Comparison of ENCODE assay signal across 11 cellular contexts in genomic region chr3:175146258-175146657, GRCh38.
A peak's percentile ranks its signal among the peaks of the same experiment; 100 is the strongest.
DNase-seq lines count a peak whose midpoint lies in the region; ATAC-seq, FAIRE-seq and TF ChIP-seq lines count a peak whose summit lies in the region.
"Had no signal": no experiment of that assay in that cellular context is flagged by ENCODE, and none has a peak within 500 bp of the region (broad histone marks: within the 10 kb centered on the region; RNA-seq: fewer than 3 reads in every experiment).

No MANE protein-coding gene starts in this region.

- H3K9me3 Mint-ChIP-seq in activated T-cell treated with anti-CD3 and anti-CD28 coated beads, Interleukin-2, amount 50 U/mL, for 4 hours: peaks cover 3% of the 10 kb centered on the region

- no peaks in the 10 kb centered on the region for H3K36me3 Mint-ChIP-seq in activated T-cell treated with anti-CD3 and anti-CD28 coated beads, Interleukin-2, amount 50 U/mL, for 4 hours (ENCODE audit: insufficient read depth)

- no peaks in the 10 kb centered on the region for H3K4me1 Mint-ChIP-seq in activated T-cell treated with anti-CD3 and anti-CD28 coated beads, Interleukin-2, amount 50 U/mL, for 4 hours (ENCODE audit: low read depth)

- H3K4me1 ChIP-seq in KMS-11 (ENCODE audit: low read depth, poor library complexity, severe bottlenecking) (peaks cover 48% of the 10 kb centered on the region), spleen (no peaks in the 10 kb centered on the region)

- H3K4me3 ChIP-seq in KMS-11 (IDR thresholded peaks at IDR 0.05; ENCODE audit: insufficient read depth, low read depth, low read length) (no peak overlapping the region), bronchial epithelial cell (ENCODE audit: low read depth, low read length) (no peak overlapping the region), spleen (no peak overlapping the region)

- H3K27me3 Mint-ChIP-seq in activated T-cell treated with anti-CD3 and anti-CD28 coated beads, Interleukin-2, amount 50 U/mL, for 4 hours (ENCODE audit: low read depth): no peaks in the 10 kb centered on the region

- H2AFZ ChIP-seq in KMS-11 (ENCODE audit: low read depth): no peak overlapping the region

- H4K20me1 ChIP-seq in KMS-11 (ENCODE audit: insufficient read depth): no peaks in the 10 kb centered on the region

- H3K27ac ChIP-seq in C4-2B: no peak overlapping the region
- H3K27ac ChIP-seq in KMS-11: no peak overlapping the region
- H3K27ac ChIP-seq in spleen: no peak overlapping the region

- peak; percentile 39 for TF ChIP-seq CTCF in C4-2B (conservative IDR thresholded peaks at IDR 0.05)
- TF ChIP-seq CTCF in KMS-11 (conservative IDR thresholded peaks at IDR 0.05; ENCODE audit: low read depth, low read length): peak; percentile 58
- TF ChIP-seq CTCF in bronchial epithelial cell (IDR thresholded peaks at IDR 0.05; ENCODE audit: insufficient read depth, low read length, severe bottlenecking): no peak
- TF ChIP-seq CTCF in spleen (IDR thresholded peaks at IDR 0.05 in 8 of 11, conservative IDR thresholded peaks at IDR 0.05 in 3 of 11): no peak

- no peak for ATAC-seq in activated T-cell treated with anti-CD3 and anti-CD28 coated beads, Interleukin-2, amount 50 U/mL, for 4 hours

- no peak for FAIRE-seq in bronchial epithelial cell (lab: Jason Lieb, UNC)

- H3K27me3 ChIP-seq in KMS-11 (ENCODE audit: insufficient read depth, low read depth): no peaks in the 10 kb centered on the region
- no peaks in the 10 kb centered on the region for H3K27me3 ChIP-seq in bronchial epithelial cell (ENCODE audit: control insufficient read depth, insufficient read depth, low read length)
- H3K27me3 ChIP-seq in spleen (replicated peaks in 1 of 7): no peaks in the 10 kb centered on the region

- 65 to 91% (median 72%) methylated on average over 1 of the region's 1 CpG for WGBS in spleen, 5 donors

- TF ChIP-seq POLR2A in spleen (IDR thresholded peaks at IDR 0.05): no peak

- no peak overlapping the region for H3K4me2 ChIP-seq in KMS-11

- no peaks in the 10 kb centered on the region for H3K79me2 ChIP-seq in KMS-11 (ENCODE audit: insufficient read depth, low read depth)

- H3K9ac ChIP-seq in KMS-11: no peak overlapping the region

- no peak overlapping the region for H3K4me3 Mint-ChIP-seq in activated T-cell treated with anti-CD3 and anti-CD28 coated beads, Interleukin-2, amount 50 U/mL, for 4 hours

- H3K9me3 ChIP-seq in spleen: peaks cover 0 to 4% (median 0%) of the 10 kb centered on the region in 8 donors

- DNase-seq in bronchial epithelial cell (ENCODE audit: low read depth) (peak; percentile 8), myocyte (ENCODE audit: low read depth) (peak; percentile 30), spleen (no peak), HK-2 (ENCODE audit: unreplicated experiment) (no peak)
- DNase-seq in activated T-cell treated with anti-CD3 and anti-CD28 coated beads, Interleukin-2, amount 50 U/mL, for 4 hours: no peak
- no peak for DNase-seq in activated CD4-positive, alpha-beta T cell treated with anti-CD3 and anti-CD28 coated beads for 1 hour
- DNase-seq: activated CD4-positive, CD25-positive, alpha-beta regulatory T cell treated with anti-CD3 and anti-CD28 coated beads, Interleukin-2, amount 50 U/mL, for 72 hours; activated naive CD4-positive, alpha-beta T cell treated with Interleukin-2 at 50 U/mL for 16 hours; NCI-H1930 had no signal

- intact Hi-C loops in spleen (cut with DNase I; ENCODE audit: low total_unique reads): no loop called here

- H3K36me3 ChIP-seq in KMS-11 (ENCODE audit: insufficient read depth) (no peaks in the 10 kb centered on the region), bronchial epithelial cell (ENCODE audit: control insufficient read depth, insufficient read depth, low read length) (no peaks in the 10 kb centered on the region), spleen (no peaks in the 10 kb centered on the region)

Comparison
In these comparisons a context has a peak if more than half of its experiments do, and no peak if none do; other contexts are left out.
1. CTCF ChIP-seq: peak in C4-2B (single experiment) and KMS-11 (single experiment); none in bronchial epithelial cell (single experiment) and spleen (0 of 11).
2. DNase-seq: peak in bronchial epithelial cell (single experiment) and myocyte (single experiment); none in spleen (single experiment), activated T-cell treated with anti-CD3 and anti-CD28 coated beads, Interleukin-2, amount 50 U/mL, for 4 hours (single experiment), HK-2 (single experiment) and activated CD4-positive, alpha-beta T cell treated with anti-CD3 and anti-CD28 coated beads for 1 hour (single experiment).